ENCODE assay signal across 1 cellular context in the genomic region with DNA sequence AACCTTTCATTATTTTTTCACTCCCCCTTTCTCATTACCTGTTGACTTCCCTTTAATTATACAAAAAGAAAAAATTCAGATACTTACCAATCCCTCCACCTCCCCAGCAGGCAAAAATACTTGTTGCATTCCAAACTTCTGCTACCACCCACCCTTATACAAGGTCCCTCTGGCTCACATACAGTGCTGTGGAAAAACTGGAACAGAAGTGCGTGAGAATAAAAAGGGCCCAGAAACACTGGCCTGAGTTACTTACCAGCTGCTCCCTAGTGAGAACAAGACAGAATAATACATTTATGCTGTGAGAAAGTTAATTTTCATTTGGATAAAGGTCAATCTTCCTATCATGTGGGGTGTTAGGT.
TF ChIP-seq lines count a peak whose summit lies in the region.

No MANE protein-coding gene starts in this region.

TF ChIP-seq in GM23338, 12 proteins besides CTCF, POLR2A, EP300 and RAD21 (continued from another document):
- TF ChIP-seq, protein P1, sequence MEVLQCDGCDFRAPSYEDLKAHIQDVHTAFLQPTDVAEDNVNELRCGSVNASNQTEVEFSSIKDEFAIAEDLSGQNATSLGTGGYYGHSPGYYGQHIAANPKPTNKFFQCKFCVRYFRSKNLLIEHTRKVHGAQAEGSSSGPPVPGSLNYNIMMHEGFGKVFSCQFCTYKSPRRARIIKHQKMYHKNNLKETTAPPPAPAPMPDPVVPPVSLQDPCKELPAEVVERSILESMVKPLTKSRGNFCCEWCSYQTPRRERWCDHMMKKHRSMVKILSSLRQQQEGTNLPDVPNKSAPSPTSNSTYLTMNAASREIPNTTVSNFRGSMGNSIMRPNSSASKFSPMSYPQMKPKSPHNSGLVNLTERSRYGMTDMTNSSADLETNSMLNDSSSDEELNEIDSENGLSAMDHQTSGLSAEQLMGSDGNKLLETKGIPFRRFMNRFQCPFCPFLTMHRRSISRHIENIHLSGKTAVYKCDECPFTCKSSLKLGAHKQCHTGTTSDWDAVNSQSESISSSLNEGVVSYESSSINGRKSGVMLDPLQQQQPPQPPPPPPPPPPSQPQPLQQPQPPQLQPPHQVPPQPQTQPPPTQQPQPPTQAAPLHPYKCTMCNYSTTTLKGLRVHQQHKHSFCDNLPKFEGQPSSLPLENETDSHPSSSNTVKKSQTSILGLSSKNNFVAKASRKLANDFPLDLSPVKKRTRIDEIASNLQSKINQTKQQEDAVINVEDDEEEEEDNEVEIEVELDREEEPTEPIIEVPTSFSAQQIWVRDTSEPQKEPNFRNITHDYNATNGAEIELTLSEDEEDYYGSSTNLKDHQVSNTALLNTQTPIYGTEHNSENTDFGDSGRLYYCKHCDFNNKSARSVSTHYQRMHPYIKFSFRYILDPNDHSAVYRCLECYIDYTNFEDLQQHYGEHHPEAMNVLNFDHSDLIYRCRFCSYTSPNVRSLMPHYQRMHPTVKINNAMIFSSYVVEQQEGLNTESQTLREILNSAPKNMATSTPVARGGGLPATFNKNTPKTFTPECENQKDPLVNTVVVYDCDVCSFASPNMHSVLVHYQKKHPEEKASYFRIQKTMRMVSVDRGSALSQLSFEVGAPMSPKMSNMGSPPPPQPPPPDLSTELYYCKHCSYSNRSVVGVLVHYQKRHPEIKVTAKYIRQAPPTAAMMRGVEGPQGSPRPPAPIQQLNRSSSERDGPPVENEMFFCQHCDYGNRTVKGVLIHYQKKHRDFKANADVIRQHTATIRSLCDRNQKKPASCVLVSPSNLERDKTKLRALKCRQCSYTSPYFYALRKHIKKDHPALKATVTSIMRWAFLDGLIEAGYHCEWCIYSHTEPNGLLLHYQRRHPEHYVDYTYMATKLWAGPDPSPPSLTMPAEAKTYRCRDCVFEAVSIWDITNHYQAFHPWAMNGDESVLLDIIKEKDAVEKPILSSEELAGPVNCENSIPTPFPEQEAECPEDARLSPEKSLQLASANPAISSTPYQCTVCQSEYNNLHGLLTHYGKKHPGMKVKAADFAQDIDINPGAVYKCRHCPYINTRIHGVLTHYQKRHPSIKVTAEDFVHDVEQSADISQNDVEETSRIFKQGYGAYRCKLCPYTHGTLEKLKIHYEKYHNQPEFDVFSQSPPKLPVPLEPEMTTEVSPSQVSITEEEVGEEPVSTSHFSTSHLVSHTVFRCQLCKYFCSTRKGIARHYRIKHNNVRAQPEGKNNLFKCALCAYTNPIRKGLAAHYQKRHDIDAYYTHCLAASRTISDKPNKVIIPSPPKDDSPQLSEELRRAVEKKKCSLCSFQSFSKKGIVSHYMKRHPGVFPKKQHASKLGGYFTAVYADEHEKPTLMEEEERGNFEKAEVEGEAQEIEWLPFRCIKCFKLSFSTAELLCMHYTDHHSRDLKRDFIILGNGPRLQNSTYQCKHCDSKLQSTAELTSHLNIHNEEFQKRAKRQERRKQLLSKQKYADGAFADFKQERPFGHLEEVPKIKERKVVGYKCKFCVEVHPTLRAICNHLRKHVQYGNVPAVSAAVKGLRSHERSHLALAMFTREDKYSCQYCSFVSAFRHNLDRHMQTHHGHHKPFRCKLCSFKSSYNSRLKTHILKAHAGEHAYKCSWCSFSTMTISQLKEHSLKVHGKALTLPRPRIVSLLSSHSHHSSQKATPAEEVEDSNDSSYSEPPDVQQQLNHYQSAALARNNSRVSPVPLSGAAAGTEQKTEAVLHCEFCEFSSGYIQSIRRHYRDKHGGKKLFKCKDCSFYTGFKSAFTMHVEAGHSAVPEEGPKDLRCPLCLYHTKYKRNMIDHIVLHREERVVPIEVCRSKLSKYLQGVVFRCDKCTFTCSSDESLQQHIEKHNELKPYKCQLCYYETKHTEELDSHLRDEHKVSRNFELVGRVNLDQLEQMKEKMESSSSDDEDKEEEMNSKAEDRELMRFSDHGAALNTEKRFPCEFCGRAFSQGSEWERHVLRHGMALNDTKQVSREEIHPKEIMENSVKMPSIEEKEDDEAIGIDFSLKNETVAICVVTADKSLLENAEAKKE (CRISPR knock-in tag; IDR thresholded peaks at IDR 0.05) = no peak
- no peak for TF ChIP-seq EZH2phosphoT487 (IDR thresholded peaks at IDR 0.05; ENCODE audit: unreplicated experiment)
- TF ChIP-seq ZNF331 (CRISPR knock-in tag; IDR thresholded peaks at IDR 0.05; ENCODE audit: low read depth) = no peak
- TF ChIP-seq, protein P2, sequence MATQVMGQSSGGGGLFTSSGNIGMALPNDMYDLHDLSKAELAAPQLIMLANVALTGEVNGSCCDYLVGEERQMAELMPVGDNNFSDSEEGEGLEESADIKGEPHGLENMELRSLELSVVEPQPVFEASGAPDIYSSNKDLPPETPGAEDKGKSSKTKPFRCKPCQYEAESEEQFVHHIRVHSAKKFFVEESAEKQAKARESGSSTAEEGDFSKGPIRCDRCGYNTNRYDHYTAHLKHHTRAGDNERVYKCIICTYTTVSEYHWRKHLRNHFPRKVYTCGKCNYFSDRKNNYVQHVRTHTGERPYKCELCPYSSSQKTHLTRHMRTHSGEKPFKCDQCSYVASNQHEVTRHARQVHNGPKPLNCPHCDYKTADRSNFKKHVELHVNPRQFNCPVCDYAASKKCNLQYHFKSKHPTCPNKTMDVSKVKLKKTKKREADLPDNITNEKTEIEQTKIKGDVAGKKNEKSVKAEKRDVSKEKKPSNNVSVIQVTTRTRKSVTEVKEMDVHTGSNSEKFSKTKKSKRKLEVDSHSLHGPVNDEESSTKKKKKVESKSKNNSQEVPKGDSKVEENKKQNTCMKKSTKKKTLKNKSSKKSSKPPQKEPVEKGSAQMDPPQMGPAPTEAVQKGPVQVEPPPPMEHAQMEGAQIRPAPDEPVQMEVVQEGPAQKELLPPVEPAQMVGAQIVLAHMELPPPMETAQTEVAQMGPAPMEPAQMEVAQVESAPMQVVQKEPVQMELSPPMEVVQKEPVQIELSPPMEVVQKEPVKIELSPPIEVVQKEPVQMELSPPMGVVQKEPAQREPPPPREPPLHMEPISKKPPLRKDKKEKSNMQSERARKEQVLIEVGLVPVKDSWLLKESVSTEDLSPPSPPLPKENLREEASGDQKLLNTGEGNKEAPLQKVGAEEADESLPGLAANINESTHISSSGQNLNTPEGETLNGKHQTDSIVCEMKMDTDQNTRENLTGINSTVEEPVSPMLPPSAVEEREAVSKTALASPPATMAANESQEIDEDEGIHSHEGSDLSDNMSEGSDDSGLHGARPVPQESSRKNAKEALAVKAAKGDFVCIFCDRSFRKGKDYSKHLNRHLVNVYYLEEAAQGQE (IDR thresholded peaks at IDR 0.05; ENCODE audit: unreplicated experiment) = no peak
- TF ChIP-seq STAT1 (IDR thresholded peaks at IDR 0.05; ENCODE audit: unreplicated experiment) = no peak
- TF ChIP-seq ZNF114 (CRISPR knock-in tag; IDR thresholded peaks at IDR 0.05) = no peak
- TF ChIP-seq POLR2AphosphoS5 (IDR thresholded peaks at IDR 0.05; ENCODE audit: low read depth) = no peak
- no peak for TF ChIP-seq JUNB (IDR thresholded peaks at IDR 0.05; ENCODE audit: unreplicated experiment)
- TF ChIP-seq NANOG (IDR thresholded peaks at IDR 0.05; ENCODE audit: borderline replicate concordance) = no peak
- no peak for TF ChIP-seq CREB1 (CRISPR knock-in tag; IDR thresholded peaks at IDR 0.05; ENCODE audit: low read depth)
